In the genomic region with DNA sequence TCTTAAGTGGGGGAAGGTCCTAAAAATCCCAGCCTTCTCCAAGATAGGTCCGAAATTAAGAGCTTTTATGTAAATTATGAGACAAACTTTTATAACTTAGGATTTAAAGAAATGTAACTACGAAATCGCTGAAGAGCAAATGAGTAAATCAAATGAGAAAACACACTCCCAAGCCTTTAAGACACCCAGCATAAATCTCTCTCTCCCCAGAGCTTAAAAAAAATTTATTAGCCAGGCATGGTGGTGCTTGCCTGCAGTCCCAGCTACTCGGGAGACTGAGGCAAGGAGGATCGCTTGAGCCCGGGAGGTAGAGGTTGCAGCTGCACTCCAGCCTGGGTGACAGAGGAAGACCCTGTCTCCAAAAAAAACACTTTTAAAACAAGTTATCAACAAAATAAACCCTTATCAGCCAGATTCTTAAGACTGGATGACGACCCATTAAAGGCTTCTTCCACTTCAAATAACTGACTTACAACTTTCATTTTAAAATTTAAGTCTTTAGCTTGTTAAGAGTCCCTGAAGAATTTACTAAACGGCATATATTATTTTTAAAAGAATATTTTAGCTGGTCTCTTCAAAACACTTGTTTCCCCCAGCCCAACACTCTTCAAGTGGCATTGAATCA, we compare ENCODE assay signal across 1 cellular context.
TF ChIP-seq lines count a peak whose summit lies in the region.

No MANE protein-coding gene starts in this region.

TF ChIP-seq in SK-N-SH treated with all-trans-retinoic acid at 6 μM for 48 hours, 23 proteins besides CTCF, POLR2A, EP300 and RAD21 (continued from another document):
- TF ChIP-seq, protein P1, sequence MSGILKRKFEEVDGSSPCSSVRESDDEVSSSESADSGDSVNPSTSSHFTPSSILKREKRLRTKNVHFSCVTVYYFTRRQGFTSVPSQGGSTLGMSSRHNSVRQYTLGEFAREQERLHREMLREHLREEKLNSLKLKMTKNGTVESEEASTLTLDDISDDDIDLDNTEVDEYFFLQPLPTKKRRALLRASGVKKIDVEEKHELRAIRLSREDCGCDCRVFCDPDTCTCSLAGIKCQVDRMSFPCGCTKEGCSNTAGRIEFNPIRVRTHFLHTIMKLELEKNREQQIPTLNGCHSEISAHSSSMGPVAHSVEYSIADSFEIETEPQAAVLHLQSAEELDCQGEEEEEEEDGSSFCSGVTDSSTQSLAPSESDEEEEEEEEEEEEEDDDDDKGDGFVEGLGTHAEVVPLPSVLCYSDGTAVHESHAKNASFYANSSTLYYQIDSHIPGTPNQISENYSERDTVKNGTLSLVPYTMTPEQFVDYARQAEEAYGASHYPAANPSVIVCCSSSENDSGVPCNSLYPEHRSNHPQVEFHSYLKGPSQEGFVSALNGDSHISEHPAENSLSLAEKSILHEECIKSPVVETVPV (CRISPR knock-in tag; IDR thresholded peaks at IDR 0.05), result no peak
- no peak for TF ChIP-seq TOX (CRISPR knock-in tag; IDR thresholded peaks at IDR 0.05; ENCODE audit: borderline replicate concordance)
- TF ChIP-seq, protein P2, sequence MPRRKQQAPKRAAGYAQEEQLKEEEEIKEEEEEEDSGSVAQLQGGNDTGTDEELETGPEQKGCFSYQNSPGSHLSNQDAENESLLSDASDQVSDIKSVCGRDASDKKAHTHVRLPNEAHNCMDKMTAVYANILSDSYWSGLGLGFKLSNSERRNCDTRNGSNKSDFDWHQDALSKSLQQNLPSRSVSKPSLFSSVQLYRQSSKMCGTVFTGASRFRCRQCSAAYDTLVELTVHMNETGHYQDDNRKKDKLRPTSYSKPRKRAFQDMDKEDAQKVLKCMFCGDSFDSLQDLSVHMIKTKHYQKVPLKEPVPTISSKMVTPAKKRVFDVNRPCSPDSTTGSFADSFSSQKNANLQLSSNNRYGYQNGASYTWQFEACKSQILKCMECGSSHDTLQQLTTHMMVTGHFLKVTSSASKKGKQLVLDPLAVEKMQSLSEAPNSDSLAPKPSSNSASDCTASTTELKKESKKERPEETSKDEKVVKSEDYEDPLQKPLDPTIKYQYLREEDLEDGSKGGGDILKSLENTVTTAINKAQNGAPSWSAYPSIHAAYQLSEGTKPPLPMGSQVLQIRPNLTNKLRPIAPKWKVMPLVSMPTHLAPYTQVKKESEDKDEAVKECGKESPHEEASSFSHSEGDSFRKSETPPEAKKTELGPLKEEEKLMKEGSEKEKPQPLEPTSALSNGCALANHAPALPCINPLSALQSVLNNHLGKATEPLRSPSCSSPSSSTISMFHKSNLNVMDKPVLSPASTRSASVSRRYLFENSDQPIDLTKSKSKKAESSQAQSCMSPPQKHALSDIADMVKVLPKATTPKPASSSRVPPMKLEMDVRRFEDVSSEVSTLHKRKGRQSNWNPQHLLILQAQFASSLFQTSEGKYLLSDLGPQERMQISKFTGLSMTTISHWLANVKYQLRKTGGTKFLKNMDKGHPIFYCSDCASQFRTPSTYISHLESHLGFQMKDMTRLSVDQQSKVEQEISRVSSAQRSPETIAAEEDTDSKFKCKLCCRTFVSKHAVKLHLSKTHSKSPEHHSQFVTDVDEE (CRISPR knock-in tag; IDR thresholded peaks at IDR 0.05), result no peak
- TF ChIP-seq, protein P3, sequence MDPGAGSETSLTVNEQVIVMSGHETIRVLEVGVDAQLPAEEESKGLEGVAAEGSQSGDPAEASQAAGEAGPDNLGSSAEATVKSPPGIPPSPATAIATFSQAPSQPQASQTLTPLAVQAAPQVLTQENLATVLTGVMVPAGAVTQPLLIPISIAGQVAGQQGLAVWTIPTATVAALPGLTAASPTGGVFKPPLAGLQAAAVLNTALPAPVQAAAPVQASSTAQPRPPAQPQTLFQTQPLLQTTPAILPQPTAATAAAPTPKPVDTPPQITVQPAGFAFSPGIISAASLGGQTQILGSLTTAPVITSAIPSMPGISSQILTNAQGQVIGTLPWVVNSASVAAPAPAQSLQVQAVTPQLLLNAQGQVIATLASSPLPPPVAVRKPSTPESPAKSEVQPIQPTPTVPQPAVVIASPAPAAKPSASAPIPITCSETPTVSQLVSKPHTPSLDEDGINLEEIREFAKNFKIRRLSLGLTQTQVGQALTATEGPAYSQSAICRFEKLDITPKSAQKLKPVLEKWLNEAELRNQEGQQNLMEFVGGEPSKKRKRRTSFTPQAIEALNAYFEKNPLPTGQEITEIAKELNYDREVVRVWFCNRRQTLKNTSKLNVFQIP (CRISPR knock-in tag; IDR thresholded peaks at IDR 0.05; ENCODE audit: borderline replicate concordance, low read depth), result no peak
- TF ChIP-seq TCF4 (CRISPR knock-in tag; IDR thresholded peaks at IDR 0.05; ENCODE audit: borderline replicate concordance), result no peak
- no peak for TF ChIP-seq ISL1 (CRISPR knock-in tag; IDR thresholded peaks at IDR 0.05)
- no peak for TF ChIP-seq BACH2 (CRISPR knock-in tag; IDR thresholded peaks at IDR 0.05; ENCODE audit: borderline replicate concordance)
